1 cellular context compared by ENCODE assay signal in genomic region chr7:89685287-89685686, GRCh38.
TF ChIP-seq lines count a peak whose summit lies in the region.

No MANE protein-coding gene starts in this region.

TF ChIP-seq in GM23338, 12 proteins besides CTCF, POLR2A, EP300 and RAD21 (continued from another document):
- TF ChIP-seq ETS1 (IDR thresholded peaks at IDR 0.05), result no peak
- TF ChIP-seq ZNF114 (CRISPR knock-in tag; IDR thresholded peaks at IDR 0.05), result no peak
- TF ChIP-seq POLR2AphosphoS5 (IDR thresholded peaks at IDR 0.05; ENCODE audit: low read depth), result no peak
- no peak for TF ChIP-seq EZH2phosphoT487 (IDR thresholded peaks at IDR 0.05; ENCODE audit: unreplicated experiment)
- TF ChIP-seq STAT1 (IDR thresholded peaks at IDR 0.05; ENCODE audit: unreplicated experiment), result no peak
- TF ChIP-seq ZNF331 (CRISPR knock-in tag; IDR thresholded peaks at IDR 0.05; ENCODE audit: low read depth), result no peak
- TF ChIP-seq REST (IDR thresholded peaks at IDR 0.05; ENCODE audit: unreplicated experiment), result no peak
